ENCODE assay signal across 30 cellular contexts in genomic region chr6:39007575-39007974, GRCh38. TPM values are rescaled to one million over a fixed set of nuclear protein-coding genes. Genes with fewer than 3 reads are reported as not detected.
"Had no signal": no experiment of that assay in that cellular context is flagged by ENCODE, and none has a peak within 500 bp of the region (broad histone marks: within the 10 kb centered on the region; RNA-seq: fewer than 3 reads in every experiment).

No MANE protein-coding gene starts in this region.

- H3K36me3 Mint-ChIP-seq: activated naive CD4-positive, alpha-beta T cell treated with anti-CD3 and anti-CD28 coated beads, Interleukin-2, amount 50 U/mL, for 72 hours had no signal

- H3K36me3 ChIP-seq: adrenal gland, breast epithelium, MG63, SJCRH30 had no signal

- H3K4me1 ChIP-seq: adrenal gland, breast epithelium, SJCRH30 had no signal

- H3K27ac Mint-ChIP-seq: activated CD4-positive, alpha-beta T cell treated with anti-CD3 and anti-CD28 coated beads for 36 hours; activated CD4-positive, alpha-beta T cell treated with anti-CD3 and anti-CD28 coated beads, Interleukin-2, amount 10 ng/mL, durations not matched to agents 7 days and 5 days; activated CD8-positive, alpha-beta T cell treated with anti-CD3 and anti-CD28 coated beads, Interleukin-2, amount 10 ng/mL, durations not matched to agents 7 days and 5 days; activated naive CD4-positive, alpha-beta T cell treated with anti-CD3 and anti-CD28 coated beads for 36 hours; activated naive CD4-positive, alpha-beta T cell treated with anti-CD3 and anti-CD28 coated beads, Interleukin-2, amount 50 U/mL, for 72 hours; activated T-cell treated with anti-CD3 and anti-CD28 coated beads, Interleukin-2, amount 50 U/mL, for 24 hours; T-helper 1 cell treated with Interleukin-12 subunit alpha and Interleukin-12 subunit beta and Interleukin-4 antibody, amounts not matched to agents 30 μg/mL and 1 μg/mL, for 36 hours; T-helper 2 cell treated with Interferon-gamma antibody and Interleukin-4, amounts not matched to agents 5 μg/mL and 100 μg/mL, for 36 hours had no signal

- H3K4me3 Mint-ChIP-seq: activated CD4-positive, alpha-beta T cell treated with anti-CD3 and anti-CD28 coated beads for 36 hours; activated CD4-positive, alpha-beta T cell treated with anti-CD3 and anti-CD28 coated beads, Interleukin-2, amount 10 ng/mL, durations not matched to agents 7 days and 5 days; activated CD8-positive, alpha-beta T cell treated with anti-CD3 and anti-CD28 coated beads, Interleukin-2, amount 10 ng/mL, durations not matched to agents 7 days and 5 days; activated naive CD4-positive, alpha-beta T cell treated with anti-CD3 and anti-CD28 coated beads for 36 hours; activated T-cell treated with anti-CD3 and anti-CD28 coated beads, Interleukin-2, amount 50 U/mL, for 24 hours; T-helper 1 cell treated with Interleukin-12 subunit alpha and Interleukin-12 subunit beta and Interleukin-4 antibody, amounts not matched to agents 30 μg/mL and 1 μg/mL, for 36 hours; T-helper 2 cell treated with Interferon-gamma antibody and Interleukin-4, amounts not matched to agents 5 μg/mL and 100 μg/mL, for 36 hours had no signal

- ATAC-seq: activated CD4-positive, alpha-beta T cell treated with anti-CD3 and anti-CD28 coated beads for 36 hours; activated CD4-positive, CD25-positive, alpha-beta regulatory T cell treated with anti-CD3 and anti-CD28 coated beads, Interleukin-2, amount 50 U/mL, for 24 hours; activated CD8-positive, alpha-beta T cell treated with anti-CD3 and anti-CD28 coated beads, Interleukin-2, amount 10 ng/mL, durations not matched to agents 7 days and 5 days; activated naive CD4-positive, alpha-beta T cell treated with anti-CD3 and anti-CD28 coated beads, Interleukin-2, amount 50 U/mL, for 72 hours; body of pancreas had no signal

- H3K27me3 ChIP-seq: body of pancreas, breast epithelium had no signal

- H3K4me1 Mint-ChIP-seq: activated CD4-positive, alpha-beta T cell treated with anti-CD3 and anti-CD28 coated beads for 36 hours; activated CD4-positive, alpha-beta T cell treated with anti-CD3 and anti-CD28 coated beads, Interleukin-2, amount 10 ng/mL, durations not matched to agents 7 days and 5 days had no signal

- H3K4me3 ChIP-seq: adrenal gland, body of pancreas, breast epithelium, MG63, SJCRH30, SK-N-MC had no signal

- H3K27ac ChIP-seq: adrenal gland, body of pancreas, breast epithelium, SJCRH30, SK-N-MC had no signal

- FAIRE-seq: astrocyte had no signal

- DNase-seq: activated CD4-positive, alpha-beta T cell treated with anti-CD3 and anti-CD28 coated beads for 36 hours; activated CD4-positive, alpha-beta T cell treated with anti-CD3 and anti-CD28 coated beads, Interleukin-2, amount 10 ng/mL, durations not matched to agents 7 days and 5 days; activated CD4-positive, alpha-beta T cell treated with anti-CD3 and anti-CD28 coated beads, Interleukin-2, amount 50 U/mL, for 48 hours; activated CD8-positive, alpha-beta T cell treated with anti-CD3 and anti-CD28 coated beads, Interleukin-2, amount 10 ng/mL, durations not matched to agents 7 days and 5 days; activated gamma-delta T cell treated with Interleukin-2 at 50 U/mL for 16 hours; activated naive CD4-positive, alpha-beta T cell treated with anti-CD3 and anti-CD28 coated beads for 36 hours; activated T-cell treated with anti-CD3 and anti-CD28 coated beads, Interleukin-2, amount 50 U/mL, for 24 hours; adrenal gland; body of pancreas; Kasumi-1; KG1; MG63; NCI-H1048; NCI-H1105 treated with DMSO at 0.1 percent for 48 hours; NCI-H1436; NCI-H1694; NCI-H1930; NCI-H510A; NCI-H526; NCI-H748 treated with DMSO at 0.1 percent for 48 hours; NK-92 treated with Interleukin-12 subunit alpha and Interleukin-12 subunit beta, amount 100 ng/mL, for 24 hours; SHP77; SJCRH30 had no signal

- H3K9me3 ChIP-seq: adrenal gland, body of pancreas, breast epithelium, MG63, SJCRH30 had no signal

- H3K9me3 Mint-ChIP-seq: activated CD4-positive, alpha-beta T cell treated with anti-CD3 and anti-CD28 coated beads, Interleukin-2, amount 10 ng/mL, durations not matched to agents 7 days and 5 days; activated naive CD4-positive, alpha-beta T cell treated with anti-CD3 and anti-CD28 coated beads for 36 hours; activated naive CD4-positive, alpha-beta T cell treated with anti-CD3 and anti-CD28 coated beads, Interleukin-2, amount 50 U/mL, for 72 hours; activated T-cell treated with anti-CD3 and anti-CD28 coated beads, Interleukin-2, amount 50 U/mL, for 24 hours; T-helper 1 cell treated with Interleukin-12 subunit alpha and Interleukin-12 subunit beta and Interleukin-4 antibody, amounts not matched to agents 30 μg/mL and 1 μg/mL, for 36 hours; T-helper 2 cell treated with Interferon-gamma antibody and Interleukin-4, amounts not matched to agents 5 μg/mL and 100 μg/mL, for 36 hours had no signal

RNA-seq across cellular contexts. Expression of gene GLP1R, which starts 41.0 kb away (rescaled TPM):
- total RNA-seq: activated CD4-positive, alpha-beta T cell treated with anti-CD3 and anti-CD28 coated beads, Interleukin-2, amount 10 ng/mL, durations not matched to agents 7 days and 5 days; activated CD8-positive, alpha-beta T cell treated with anti-CD3 and anti-CD28 coated beads, Interleukin-2, amount 10 ng/mL, durations not matched to agents 7 days and 5 days; astrocyte; SJCRH30 had no signal
